31 cellular contexts compared by ENCODE assay signal in the genomic region with DNA sequence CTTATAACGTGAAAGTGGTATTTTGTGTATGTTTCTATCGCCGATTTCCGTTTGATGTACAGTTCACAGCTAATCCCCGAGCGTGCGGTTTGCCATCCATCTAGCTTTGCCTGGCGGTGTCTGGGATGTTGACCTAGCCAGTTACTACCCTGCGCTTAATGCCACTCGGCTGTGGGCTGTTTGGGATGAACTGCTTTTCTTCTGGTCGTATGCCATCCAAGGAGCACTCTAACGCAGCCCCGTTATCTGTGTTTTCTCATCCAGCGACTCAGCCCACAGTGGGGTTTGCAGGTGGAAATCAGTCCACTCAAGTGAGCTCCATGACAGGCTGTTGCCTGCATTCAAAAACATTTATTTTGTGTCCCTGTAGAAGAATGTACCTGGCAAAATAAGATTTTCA.
"Had no signal": no experiment of that assay in that cellular context is flagged by ENCODE, and none has a peak within 500 bp of the region (broad histone marks: within the 10 kb centered on the region; RNA-seq: fewer than 3 reads in every experiment).

No MANE protein-coding gene starts in this region.

- H3K27me3 ChIP-seq: adrenal gland, brain microvascular endothelial cell had no signal

- H3K36me3 ChIP-seq: adrenal gland, brain microvascular endothelial cell, breast epithelium had no signal

- DNase-seq: activated B cell treated with CpG ODN at 0.5 μM for 24 hours; activated CD4-positive, alpha-beta memory T cell treated with anti-CD3 and anti-CD28 coated beads for 36 hours; activated CD4-positive, alpha-beta T cell treated with anti-CD3 and anti-CD28 coated beads for 4 hours; activated CD4-positive, alpha-beta T cell treated with anti-CD3 and anti-CD28 coated beads, Interleukin-2, amount 10 ng/mL, durations not matched to agents 24 days and 14 days; activated CD4-positive, alpha-beta T cell treated with anti-CD3 and anti-CD28 coated beads, Interleukin-2, amount 50 U/mL, for 1 hour; activated CD4-positive, alpha-beta T cell treated with anti-CD3 and anti-CD28 coated beads, Interleukin-2, amount 50 U/mL, for 4 hours; activated CD4-positive, CD25-positive, alpha-beta regulatory T cell treated with anti-CD3 and anti-CD28 coated beads, Interleukin-2, amount 50 U/mL, for 72 hours; activated CD8-positive, alpha-beta memory T cell treated with anti-CD3 and anti-CD28 coated beads, Interleukin-2, amount 50 U/mL, for 4 hours; activated CD8-positive, alpha-beta T cell treated with anti-CD3 and anti-CD28 coated beads for 36 hours; activated effector memory CD4-positive, alpha-beta T cell treated with anti-CD3 and anti-CD28 coated beads, Interleukin-2, amount 50 U/mL, for 16 hours; activated gamma-delta T cell treated with Interleukin-2 at 50 U/mL for 16 hours; activated naive CD4-positive, alpha-beta T cell; activated naive CD4-positive, alpha-beta T cell treated with anti-CD3 and anti-CD28 coated beads for 36 hours; activated naive CD4-positive, alpha-beta T cell treated with anti-CD3 and anti-CD28 coated beads, Interleukin-2, amount 50 U/mL, for 16 hours; activated naive CD8-positive, alpha-beta T cell treated with anti-CD3 and anti-CD28 coated beads for 36 hours; activated T-cell treated with anti-CD3 and anti-CD28 coated beads for 4 hours; activated T-cell treated with anti-CD3 and anti-CD28 coated beads, Interleukin-2, amount 50 U/mL, for 1 hour; activated T-cell treated with anti-CD3 and anti-CD28 coated beads, Interleukin-2, amount 50 U/mL, for 4 hours; activated T-cell treated with anti-CD3 and anti-CD28 coated beads, Interleukin-2, amount 50 U/mL, for 72 hours; amniotic stem cell; aorta; body of pancreas; brain microvascular endothelial cell; central memory CD4-positive, alpha-beta T cell; T-helper 2 cell; T-helper 9 cell had no signal

- H3K4me1 ChIP-seq: body of pancreas, breast epithelium had no signal

- H3K9me3 ChIP-seq: adrenal gland, body of pancreas, breast epithelium had no signal

- H3K4me3 ChIP-seq: body of pancreas had no signal

- ATAC-seq: activated CD8-positive, alpha-beta T cell treated with anti-CD3 and anti-CD28 coated beads for 36 hours; activated naive CD4-positive, alpha-beta T cell treated with anti-CD3 and anti-CD28 coated beads, Interleukin-2, amount 50 U/mL, for 72 hours; activated T-cell treated with anti-CD3 and anti-CD28 coated beads, Interleukin-2, amount 50 U/mL, for 4 hours; activated T-cell treated with anti-CD3 and anti-CD28 coated beads, Interleukin-2, amount 50 U/mL, for 72 hours; activated T-helper 17 cell treated with anti-CD3 and anti-CD28 coated beads, Interleukin-2, amount 50 U/mL, for 72 hours; body of pancreas had no signal

- H3K27ac ChIP-seq: body of pancreas, brain microvascular endothelial cell, breast epithelium, VCaP had no signal
